10 cellular contexts compared by ENCODE assay signal in the genomic region with DNA sequence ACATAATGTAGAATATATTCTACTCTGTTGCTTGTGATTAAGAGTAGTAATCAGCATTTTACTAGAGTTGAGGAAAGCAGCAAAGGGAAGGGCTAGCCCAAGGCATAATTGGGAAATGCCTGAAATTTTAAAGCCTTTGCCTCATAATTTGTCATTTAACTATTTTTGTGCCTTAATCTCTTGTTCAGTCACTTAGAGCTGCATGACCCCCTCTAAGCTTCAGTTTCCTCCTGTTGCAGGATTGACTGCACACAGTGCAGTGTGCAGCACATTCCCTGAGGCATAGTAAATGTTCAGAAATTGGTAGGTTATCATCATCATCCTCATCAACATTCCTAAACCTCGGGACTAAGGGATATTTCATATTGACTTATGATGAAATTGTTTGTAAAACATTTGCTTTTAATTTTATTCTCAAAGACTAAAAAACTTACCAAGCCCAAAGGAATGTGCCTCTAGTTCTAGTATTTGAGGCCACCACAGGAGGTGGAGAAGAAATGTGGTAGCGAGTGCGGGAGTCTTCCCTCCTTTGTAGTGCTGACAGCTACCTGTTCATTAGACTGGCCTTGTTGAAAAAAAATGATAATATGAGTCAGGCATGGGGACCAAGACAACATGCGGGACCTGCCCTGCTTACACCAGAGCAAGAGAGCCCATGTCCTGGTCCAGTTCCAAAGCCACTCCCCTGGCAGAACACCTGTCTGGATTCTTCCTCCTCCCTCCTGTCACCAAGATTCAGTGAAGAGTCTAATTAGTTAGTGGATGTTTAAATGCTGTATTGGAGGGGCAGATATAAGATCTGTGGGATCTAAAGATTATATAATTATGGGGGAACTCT. TPM values are rescaled to one million over a fixed set of nuclear protein-coding genes. Genes with fewer than 3 reads are reported as not detected.
A peak's percentile ranks its signal among the peaks of the same experiment; 100 is the strongest.
DNase-seq lines count a peak whose midpoint lies in the region; ATAC-seq and TF ChIP-seq lines count a peak whose summit lies in the region.
"Had no signal": no experiment of that assay in that cellular context is flagged by ENCODE, and none has a peak within 500 bp of the region (broad histone marks: within the 10 kb centered on the region; RNA-seq: fewer than 3 reads in every experiment).

No MANE protein-coding gene starts in this region.

- no peaks in the 10 kb centered on the region for H3K27me3 Mint-ChIP-seq in progenitor cell of endocrine pancreas
- peaks cover 14% of the 10 kb centered on the region for H3K27me3 Mint-ChIP-seq in CD8-positive, alpha-beta T cell (ENCODE audit: low read depth)

- H3K36me3 Mint-ChIP-seq in progenitor cell of endocrine pancreas (ENCODE audit: insufficient read depth) = no peaks in the 10 kb centered on the region
- H3K36me3 Mint-ChIP-seq in CD8-positive, alpha-beta T cell = no peaks in the 10 kb centered on the region

- CTCF ChIA-PET in CD8-positive, alpha-beta T cell (lab: Charles Lee) = interaction anchor here (0.6 to 0.9 kb wide), 2 partner anchors 14 to 1417 kb away, joined by 3 to 4 read pairs; no protein-coding TSS in a partner anchor

- intact Hi-C loops in tibial artery (cut with DNase I; ENCODE audit: low total_unique reads) = no loop called here
- intact Hi-C loops in CD8-positive, alpha-beta T cell (cut with DNase I, micrococcal nuclease) = no loop called here

- H3K9me3 ChIP-seq in tibial artery = no peaks in the 10 kb centered on the region
- H3K9me3 ChIP-seq in CD8-positive, alpha-beta T cell (ENCODE audit: low read length) = no peaks in the 10 kb centered on the region
- H3K9me3 ChIP-seq: psoas muscle had no signal

- peak overlapping the region; percentile 30 to 65 for H3K27ac ChIP-seq in tibial artery
- no peak overlapping the region for H3K27ac ChIP-seq in CD8-positive, alpha-beta T cell (ENCODE audit: low read depth, low read length)
- H3K27ac ChIP-seq: psoas muscle had no signal

- peaks cover 0 to 20% (median 17%) of the 10 kb centered on the region in 4 donors for H3K4me1 ChIP-seq in tibial artery
- no peaks in the 10 kb centered on the region for H3K4me1 ChIP-seq in CD8-positive, alpha-beta T cell (ENCODE audit: insufficient read depth, low read length)
- H3K4me1 ChIP-seq: psoas muscle had no signal

- DNase-seq in NCI-H1105 treated with DMSO at 0.1 percent for 48 hours (lab: John Stamatoyannopoulos, UW) (peak; percentile 25), NCI-H1105 (lab: John Stamatoyannopoulos, UW) (no peak), RPMI7951 (ENCODE audit: low read depth) (peak; percentile 64), fibroblast of villous mesenchyme (ENCODE audit: low read depth) (no peak), tibial artery (no peak), progenitor cell of endocrine pancreas (ENCODE audit: low spot score, unreplicated experiment) (no peak)
- no peak for DNase-seq in stimulated activated CD4-positive, alpha-beta T cell treated with anti-CD3 and anti-CD28 coated beads, Interleukin-4, amount 100 ng/mL, for 24 hours
- no peak for DNase-seq in CD8-positive, alpha-beta T cell
- DNase-seq: activated CD4-positive, alpha-beta T cell treated with anti-CD3 and anti-CD28 coated beads, Interleukin-2, amount 50 U/mL, for 4 hours; psoas muscle had no signal

- no peak for TF ChIP-seq CTCF in fibroblast of villous mesenchyme (IDR thresholded peaks at IDR 0.05; ENCODE audit: insufficient read depth, low read depth, low read length)
- TF ChIP-seq CTCF in tibial artery (IDR thresholded peaks at IDR 0.05) = no peak
- no peak for TF ChIP-seq CTCF in progenitor cell of endocrine pancreas (IDR thresholded peaks at IDR 0.05; ENCODE audit: unreplicated experiment)
- no peak for TF ChIP-seq CTCF in CD8-positive, alpha-beta T cell (IDR thresholded peaks at IDR 0.05)

- ATAC-seq in CD8-positive, alpha-beta T cell = no peak

- no peak overlapping the region for H3K27ac Mint-ChIP-seq in progenitor cell of endocrine pancreas
- no peak overlapping the region for H3K27ac Mint-ChIP-seq in CD8-positive, alpha-beta T cell

- POLR2A ChIA-PET in CD8-positive, alpha-beta T cell (lab: Charles Lee) = interaction anchor here (1.3 kb wide), 1 partner anchor 13 kb away, joined by 3 read pairs; no protein-coding TSS in a partner anchor

- H3K4me3 ChIP-seq in fibroblast of villous mesenchyme (ENCODE audit: low read depth, low read length) (peak overlapping the region; percentile 10), tibial artery (no peak overlapping the region)
- no peak overlapping the region for H3K4me3 ChIP-seq in CD8-positive, alpha-beta T cell (ENCODE audit: low read depth, low read length)
- H3K4me3 ChIP-seq: psoas muscle had no signal

- no peak overlapping the region for H3K4me3 Mint-ChIP-seq in progenitor cell of endocrine pancreas (ENCODE audit: low read depth)
- no peak overlapping the region for H3K4me3 Mint-ChIP-seq in CD8-positive, alpha-beta T cell

- peaks cover 30% of the 10 kb centered on the region for H3K4me1 Mint-ChIP-seq in progenitor cell of endocrine pancreas (ENCODE audit: low read depth)
- no peaks in the 10 kb centered on the region for H3K4me1 Mint-ChIP-seq in CD8-positive, alpha-beta T cell (ENCODE audit: low read depth)

- H3K9me3 Mint-ChIP-seq in progenitor cell of endocrine pancreas (ENCODE audit: low read depth) = peaks cover 5% of the 10 kb centered on the region
- no peaks in the 10 kb centered on the region for H3K9me3 Mint-ChIP-seq in CD8-positive, alpha-beta T cell

- no peaks in the 10 kb centered on the region for H3K27me3 ChIP-seq in tibial artery
- H3K27me3 ChIP-seq in CD8-positive, alpha-beta T cell (ENCODE audit: insufficient read depth, low read length) = no peaks in the 10 kb centered on the region

- H3K36me3 ChIP-seq in tibial artery = no peaks in the 10 kb centered on the region
- H3K36me3 ChIP-seq in CD8-positive, alpha-beta T cell (ENCODE audit: insufficient read depth, low read length) = no peaks in the 10 kb centered on the region

RNA-seq across cellular contexts. Expression of gene TENT5A, which starts 14.9 kb away (rescaled TPM):
- 14.8 and 15.5 TPM in 2 replicates for total RNA-seq in RPMI7951 (2014; rRNA removed; shearing (Covaris generic))
- total RNA-seq in fibroblast of villous mesenchyme (21.6 and 22.9 TPM in 2 replicates), progenitor cell of endocrine pancreas (8.1 and 9.6 TPM in 2 replicates)
- 1 to 10 TPM; 7.5 to 7.7 TPM for total RNA-seq in CD8-positive, alpha-beta T cell

Comparison
In these comparisons a context has a peak if more than half of its experiments do, and no peak if none do; other contexts are left out.
1. DNase-seq: peak in NCI-H1105 treated with DMSO at 0.1 percent for 48 hours (single experiment) and RPMI7951 (single experiment); none in NCI-H1105 (single experiment), fibroblast of villous mesenchyme (single experiment), tibial artery (0 of 2), stimulated activated CD4-positive, alpha-beta T cell treated with anti-CD3 and anti-CD28 coated beads, Interleukin-4, amount 100 ng/mL, for 24 hours (single experiment), progenitor cell of endocrine pancreas (single experiment) and CD8-positive, alpha-beta T cell (0 of 7).